Comparison of ENCODE assay signal across 18 cellular contexts in the genomic region with DNA sequence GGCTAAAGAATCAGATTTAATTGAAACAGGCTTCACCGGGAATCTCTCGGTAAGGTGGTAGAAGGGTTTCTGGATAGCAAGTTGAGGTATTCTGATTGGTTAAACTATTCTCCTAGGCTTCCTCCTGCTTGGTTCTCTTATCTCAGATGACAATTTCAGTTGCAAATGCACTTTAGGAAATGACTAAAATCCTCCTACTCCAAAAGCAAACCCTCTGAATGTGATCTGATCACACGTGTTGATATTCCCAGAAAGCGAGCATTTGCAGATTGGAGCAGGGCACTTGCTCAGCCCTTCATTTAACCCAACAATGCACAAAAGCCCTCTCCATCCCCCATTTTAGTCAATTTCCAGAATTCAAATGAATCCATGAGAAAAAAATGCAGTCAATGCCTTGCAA.
"Had no signal": no experiment of that assay in that cellular context is flagged by ENCODE, and none has a peak within 500 bp of the region (broad histone marks: within the 10 kb centered on the region; RNA-seq: fewer than 3 reads in every experiment).

No MANE protein-coding gene starts in this region.

- H3K36me3 Mint-ChIP-seq: stimulated activated memory B cell treated with anti-CD40 and anti-IgM and Interleukin-4, amounts not matched to agents 10 μg/mL and 1 μg/mL and 100 μg/mL, for 72 hours had no signal

- H3K9me3 ChIP-seq: gastrocnemius medialis, neutrophil, SJSA1, tibial artery had no signal

- DNase-seq: activated CD4-positive, alpha-beta T cell treated with anti-CD3 and anti-CD28 coated beads, Interleukin-2, amount 50 U/mL, for 48 hours; activated CD4-positive, CD25-positive, alpha-beta regulatory T cell treated with anti-CD3 and anti-CD28 coated beads, Interleukin-2, amount 50 U/mL, for 72 hours; activated CD8-positive, alpha-beta memory T cell treated with anti-CD3 and anti-CD28 coated beads, Interleukin-2, amount 50 U/mL, for 4 hours; activated naive CD4-positive, alpha-beta T cell treated with anti-CD3 and anti-CD28 coated beads, Interleukin-2, amount 10 ng/mL, durations not matched to agents 7 days and 5 days; cortex of kidney; effector CD8-positive, alpha-beta T cell; gastrocnemius medialis; islet precursor cell; midbrain; retina; stimulated activated CD4-positive, alpha-beta T cell treated with anti-CD3 and anti-CD28 coated beads, Interleukin-12 subunit alpha, Interleukin-12 subunit beta, amount 100 ng/mL, for 4 hours; stimulated activated CD4-positive, alpha-beta T cell treated with anti-CD3 and anti-CD28 coated beads, Interleukin-2, amount 100 ng/mL, for 24 hours; tibial artery had no signal

- H3K36me3 ChIP-seq: neutrophil, SJSA1 had no signal

- H3K27me3 Mint-ChIP-seq: activated naive CD4-positive, alpha-beta T cell treated with anti-CD3 and anti-CD28 coated beads, Interleukin-2, amount 10 ng/mL, durations not matched to agents 7 days and 5 days; stimulated activated memory B cell treated with anti-CD40 and anti-IgM and Interleukin-4, amounts not matched to agents 10 μg/mL and 1 μg/mL and 100 μg/mL, for 72 hours had no signal

- H3K4me1 ChIP-seq: SJSA1 had no signal

- H3K27ac ChIP-seq: gastrocnemius medialis, neutrophil, parathyroid adenoma, SJSA1, tibial artery had no signal

- H3K27me3 ChIP-seq: gastrocnemius medialis, neutrophil, SJSA1, tibial artery had no signal

- H3K9me3 Mint-ChIP-seq: activated naive CD4-positive, alpha-beta T cell treated with anti-CD3 and anti-CD28 coated beads, Interleukin-2, amount 10 ng/mL, durations not matched to agents 7 days and 5 days; stimulated activated memory B cell treated with anti-CD40 and anti-IgM and Interleukin-4, amounts not matched to agents 10 μg/mL and 1 μg/mL and 100 μg/mL, for 72 hours; T-helper 2 cell treated with Interferon-gamma antibody and Interleukin-4, amounts not matched to agents 5 μg/mL and 100 μg/mL, for 36 hours had no signal

- H3K27ac Mint-ChIP-seq: activated naive CD4-positive, alpha-beta T cell treated with anti-CD3 and anti-CD28 coated beads, Interleukin-2, amount 10 ng/mL, durations not matched to agents 7 days and 5 days; stimulated activated memory B cell treated with anti-CD40 and anti-IgM and Interleukin-4, amounts not matched to agents 10 μg/mL and 1 μg/mL and 100 μg/mL, for 72 hours; T-helper 2 cell treated with Interferon-gamma antibody and Interleukin-4, amounts not matched to agents 5 μg/mL and 100 μg/mL, for 36 hours had no signal

- H3K4me1 Mint-ChIP-seq: stimulated activated memory B cell treated with anti-CD40 and anti-IgM and Interleukin-4, amounts not matched to agents 10 μg/mL and 1 μg/mL and 100 μg/mL, for 72 hours had no signal

- H3K4me3 Mint-ChIP-seq: activated naive CD4-positive, alpha-beta T cell treated with anti-CD3 and anti-CD28 coated beads, Interleukin-2, amount 10 ng/mL, durations not matched to agents 7 days and 5 days; stimulated activated memory B cell treated with anti-CD40 and anti-IgM and Interleukin-4, amounts not matched to agents 10 μg/mL and 1 μg/mL and 100 μg/mL, for 72 hours; T-helper 2 cell treated with Interferon-gamma antibody and Interleukin-4, amounts not matched to agents 5 μg/mL and 100 μg/mL, for 36 hours had no signal

- H3K4me3 ChIP-seq: gastrocnemius medialis, SJSA1, tibial artery had no signal
